17 cellular contexts compared by ENCODE assay signal in the genomic region with DNA sequence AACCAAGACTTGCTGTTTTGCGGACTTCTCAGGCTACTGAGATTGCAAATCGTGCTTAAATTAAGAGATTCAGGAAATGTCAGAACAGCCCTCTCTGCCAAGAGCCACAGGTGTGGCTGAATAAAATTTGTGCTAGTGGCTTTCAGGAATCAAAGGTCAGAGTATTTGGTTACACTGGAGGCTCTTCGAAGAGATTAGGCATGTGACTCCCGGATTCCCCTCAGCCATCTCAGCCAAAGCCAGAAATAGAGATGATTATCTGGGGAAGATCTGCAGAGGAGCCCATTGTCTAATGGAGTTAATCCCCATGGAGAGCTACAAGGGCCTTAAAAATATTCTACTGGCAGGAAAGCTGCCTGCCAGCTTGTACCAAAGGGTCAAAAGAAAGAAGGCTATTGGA.
DNase-seq lines count a peak whose midpoint lies in the region; ATAC-seq and TF ChIP-seq lines count a peak whose summit lies in the region.
"Had no signal": no experiment of that assay in that cellular context is flagged by ENCODE, and none has a peak within 500 bp of the region (broad histone marks: within the 10 kb centered on the region; RNA-seq: fewer than 3 reads in every experiment).

No MANE protein-coding gene starts in this region.

- H3K9me3 ChIP-seq in MM.1S (replicated peaks; ENCODE audit: insufficient read depth, low read length) (no peaks in the 10 kb centered on the region), SJCRH30 (replicated peaks) (peaks cover 17% of the 10 kb centered on the region), neural progenitor cell (ENCODE audit: low read depth) (peaks cover 11% of the 10 kb centered on the region)

- peaks cover 12% of the 10 kb centered on the region for H3K27me3 Mint-ChIP-seq in neural progenitor cell (ENCODE audit: insufficient read depth, low read depth)

- ATAC-seq in HG03520 (IDR thresholded peaks at IDR 0.05; ENCODE audit: unreplicated experiment), result no peak
- ATAC-seq: GM12878, GM23338 had no signal

- H3K4me1 ChIP-seq in MM.1S (ENCODE audit: low read length), result peaks cover 31% of the 10 kb centered on the region
- peaks cover 19% of the 10 kb centered on the region for H3K4me1 ChIP-seq in SJCRH30
- H3K4me1 ChIP-seq in neural progenitor cell, result no peaks in the 10 kb centered on the region

- H3K9ac ChIP-seq in MM.1S (ENCODE audit: low read length) (no peak overlapping the region), neural progenitor cell (no peak overlapping the region)

- H3K9me2 ChIP-seq in MM.1S (replicated peaks; ENCODE audit: insufficient read depth, low read length), result no peaks in the 10 kb centered on the region

- no peak overlapping the region for H3K27ac Mint-ChIP-seq in neural progenitor cell
- H3K27ac Mint-ChIP-seq: CD4-positive, alpha-beta T cell; GM23338 had no signal

- H3K27me3 ChIP-seq in MM.1S (replicated peaks; ENCODE audit: insufficient read depth, low read length) (no peaks in the 10 kb centered on the region), SJCRH30 (no peaks in the 10 kb centered on the region), neural progenitor cell (no peaks in the 10 kb centered on the region)

- no peak overlapping the region for H3K4me3 Mint-ChIP-seq in neural progenitor cell
- H3K4me3 Mint-ChIP-seq: CD4-positive, alpha-beta T cell; GM23338 had no signal

- H4K20me1 ChIP-seq in MM.1S (ENCODE audit: insufficient read depth, low read length) (no peaks in the 10 kb centered on the region), neural progenitor cell (ENCODE audit: low read depth) (no peaks in the 10 kb centered on the region)

- H3F3A ChIP-seq in MM.1S (ENCODE audit: insufficient read depth, low read length) (peaks cover 9% of the 10 kb centered on the region), neural progenitor cell (ENCODE audit: low read depth) (peaks cover 3% of the 10 kb centered on the region)

- H3K79me2 ChIP-seq in MM.1S (ENCODE audit: low read length), result no peaks in the 10 kb centered on the region
- H3K79me2 ChIP-seq in neural progenitor cell (ENCODE audit: low read depth), result no peaks in the 10 kb centered on the region

- peaks cover 14% of the 10 kb centered on the region for H3K4me1 Mint-ChIP-seq in neural progenitor cell
- H3K4me1 Mint-ChIP-seq: GM23338 had no signal

- H3K27ac ChIP-seq in MM.1S (ENCODE audit: low read length) (peak overlapping the region; percentile 67; the same call in 1 of the 2 replicates), SJCRH30 (peak overlapping the region; percentile 86), neural progenitor cell (no peak overlapping the region)
- H3K27ac ChIP-seq: HL-60 had no signal

- H2AFZ ChIP-seq in MM.1S (ENCODE audit: low read length) (peak overlapping the region; percentile 36; the same call in 1 of the 2 replicates), neural progenitor cell (replicated peaks) (no peak overlapping the region)
- H2AFZ ChIP-seq: GM23338 had no signal

- H3K36me3 ChIP-seq in MM.1S (replicated peaks; ENCODE audit: insufficient read depth, low read length) (peaks cover 3% of the 10 kb centered on the region; the same call in 1 of the 2 replicates), SJCRH30 (no peaks in the 10 kb centered on the region), neural progenitor cell (no peaks in the 10 kb centered on the region)

- H3K36me3 Mint-ChIP-seq in neural progenitor cell, result peaks cover 5% of the 10 kb centered on the region

- no peak overlapping the region for H3K4me3 ChIP-seq in MM.1S (ENCODE audit: low read length)
- H3K4me3 ChIP-seq in SJCRH30, result no peak overlapping the region
- H3K4me3 ChIP-seq in neural progenitor cell, result no peak overlapping the region
- H3K4me3 ChIP-seq: GM12878, GM23338 had no signal

- H3K4me2 ChIP-seq in MM.1S (ENCODE audit: low read depth, low read length) (peak overlapping the region; percentile 36; the same call in 1 of the 2 replicates), neural progenitor cell (no peak overlapping the region)
- H3K4me2 ChIP-seq: GM23338 had no signal

- DNase-seq in MM.1S (peak; percentile 70), NCI-H82 (lab: John Stamatoyannopoulos, UW) (peak; percentile 72), SJCRH30 (peak; percentile 91 to 99), neural progenitor cell (ENCODE audit: low spot score) (peak; percentile 16), MV-4-11 (lab: John Stamatoyannopoulos, UW) (no peak), cerebellar cortex (ENCODE audit: low spot score) (no peak), SK-N-DZ (ENCODE audit: low spot score) (no peak)
- DNase-seq: ACHN; C1 segment of cervical spinal cord; Calu3; CD4-positive, alpha-beta T cell; DMS 273 treated with DMSO at 0.1 percent for 48 hours; H7 had no signal

- TF ChIP-seq CTCF in MM.1S (IDR thresholded peaks at IDR 0.05; ENCODE audit: low read length), result no peak
- no peak for TF ChIP-seq CTCF in neural progenitor cell (IDR thresholded peaks at IDR 0.05)

- peaks cover 34% of the 10 kb centered on the region for H3K9me3 Mint-ChIP-seq in neural progenitor cell

Comparison
In these comparisons a context has a peak if more than half of its experiments do, and no peak if none do; other contexts are left out.
1. DNase-seq: peak in MM.1S (single experiment), NCI-H82 (single experiment), SJCRH30 (2 of 2) and neural progenitor cell (single experiment); none in MV-4-11 (single experiment), cerebellar cortex (single experiment) and SK-N-DZ (single experiment).